ENCODE assay signal across 18 cellular contexts in genomic region chr13:47831265-47831664, GRCh38.
"Had no signal": no experiment of that assay in that cellular context is flagged by ENCODE, and none has a peak within 500 bp of the region (broad histone marks: within the 10 kb centered on the region; RNA-seq: fewer than 3 reads in every experiment).

No MANE protein-coding gene starts in this region.

- H3K4me3 ChIP-seq: gastrocnemius medialis, heart right ventricle, lung, ovary, tibial nerve, vagina had no signal

- H3K4me1 ChIP-seq: gastrocnemius medialis, heart right ventricle, tibial nerve, vagina had no signal

- H3K27ac ChIP-seq: brain microvascular endothelial cell, gastrocnemius medialis, heart right ventricle, ovary, tibial nerve, vagina had no signal

- H3K27me3 ChIP-seq: brain microvascular endothelial cell, gastrocnemius medialis, heart right ventricle, ovary, tibial nerve, vagina had no signal

- H3K27ac Mint-ChIP-seq: activated CD4-positive, alpha-beta T cell treated with anti-CD3 and anti-CD28 coated beads, Interleukin-2, amount 10 ng/mL, durations not matched to agents 24 days and 14 days; activated CD8-positive, alpha-beta T cell treated with anti-CD3 and anti-CD28 coated beads, Interleukin-2, amount 10 ng/mL, durations not matched to agents 7 days and 5 days; activated naive CD8-positive, alpha-beta T cell; activated T-cell treated with anti-CD3 and anti-CD28 coated beads, Interleukin-2, amount 50 U/mL, for 72 hours; naive B cell had no signal

- DNase-seq: activated CD4-positive, alpha-beta T cell treated with anti-CD3 and anti-CD28 coated beads, Interleukin-2, amount 10 ng/mL, durations not matched to agents 24 days and 14 days; activated CD4-positive, CD25-positive, alpha-beta regulatory T cell; activated CD8-positive, alpha-beta memory T cell treated with anti-CD3 and anti-CD28 coated beads, Interleukin-2, amount 50 U/mL, for 4 hours; activated CD8-positive, alpha-beta T cell treated with anti-CD3 and anti-CD28 coated beads, Interleukin-2, amount 10 ng/mL, durations not matched to agents 7 days and 5 days; activated gamma-delta T cell; activated T-cell treated with anti-CD3 and anti-CD28 coated beads, Interleukin-2, amount 50 U/mL, for 72 hours; anterior cingulate cortex; brain microvascular endothelial cell; gastrocnemius medialis; heart right ventricle; left colon; naive B cell; ovary; stimulated activated naive CD4-positive, alpha-beta T cell had no signal

- H3K4me1 Mint-ChIP-seq: activated CD4-positive, alpha-beta T cell treated with anti-CD3 and anti-CD28 coated beads, Interleukin-2, amount 10 ng/mL, durations not matched to agents 24 days and 14 days; naive B cell had no signal

- H3K9me3 ChIP-seq: gastrocnemius medialis, ovary, tibial nerve, vagina had no signal

- H3K36me3 Mint-ChIP-seq: activated naive CD8-positive, alpha-beta T cell had no signal

- H3K9me3 Mint-ChIP-seq: activated T-cell treated with anti-CD3 and anti-CD28 coated beads, Interleukin-2, amount 50 U/mL, for 72 hours had no signal

- ATAC-seq: activated CD8-positive, alpha-beta T cell treated with anti-CD3 and anti-CD28 coated beads, Interleukin-2, amount 10 ng/mL, durations not matched to agents 7 days and 5 days; activated T-cell treated with anti-CD3 and anti-CD28 coated beads, Interleukin-2, amount 50 U/mL, for 72 hours; gastrocnemius medialis; heart right ventricle; left colon had no signal

- H3K4me3 Mint-ChIP-seq: activated CD4-positive, alpha-beta T cell treated with anti-CD3 and anti-CD28 coated beads, Interleukin-2, amount 10 ng/mL, durations not matched to agents 24 days and 14 days; activated CD8-positive, alpha-beta T cell treated with anti-CD3 and anti-CD28 coated beads, Interleukin-2, amount 10 ng/mL, durations not matched to agents 7 days and 5 days; activated naive CD8-positive, alpha-beta T cell; activated T-cell treated with anti-CD3 and anti-CD28 coated beads, Interleukin-2, amount 50 U/mL, for 72 hours; naive B cell had no signal

- H3K36me3 ChIP-seq: brain microvascular endothelial cell, gastrocnemius medialis, heart right ventricle, ovary, tibial nerve, vagina had no signal

- H3K27me3 Mint-ChIP-seq: activated naive CD8-positive, alpha-beta T cell had no signal
